8 cellular contexts compared by ENCODE assay signal in genomic region chr6:16129623-16130243, GRCh38. TPM values are rescaled to one million over a fixed set of nuclear protein-coding genes. Genes with fewer than 3 reads are reported as not detected.
DNase-seq lines count a peak whose midpoint lies in the region; ATAC-seq and TF ChIP-seq lines count a peak whose summit lies in the region.

No MANE protein-coding gene starts in this region.

- no peaks in the 10 kb centered on the region for H3K36me3 ChIP-seq in upper lobe of right lung

- H3K4me3 ChIP-seq in epithelial cell of proximal tubule (ENCODE audit: low read depth, low read length) (peak overlapping the region; percentile 89), upper lobe of right lung (peak overlapping the region; percentile 94)

- H3K4me1 ChIP-seq in upper lobe of right lung = peaks cover 37% of the 10 kb centered on the region

- DNase-seq in NCI-H345 (lab: John Stamatoyannopoulos, UW) (peak; percentile 13), NCI-H345 treated with DMSO at 0.1 percent for 48 hours (lab: John Stamatoyannopoulos, UW; ENCODE audit: unreplicated experiment) (no peak), LHCN-M2 (ENCODE audit: low read depth) (peak; percentile 17), epithelial cell of proximal tubule (ENCODE audit: low read depth) (no peak), naive B cell (peak; percentile 46), upper lobe of right lung (peak; percentile 79)
- DNase-seq in activated CD4-positive, alpha-beta T cell treated with anti-CD3 and anti-CD28 coated beads, Interleukin-2, amount 10 ng/mL, durations not matched to agents 7 days and 5 days = peak; percentile 42

- H3K27ac Mint-ChIP-seq in activated CD4-positive, alpha-beta T cell treated with anti-CD3 and anti-CD28 coated beads, Interleukin-2, amount 10 ng/mL, durations not matched to agents 7 days and 5 days = peak overlapping the region; percentile 94
- peak overlapping the region; percentile 80 to 98 (median 94) for H3K27ac Mint-ChIP-seq in naive B cell

- no peaks in the 10 kb centered on the region for H3K9me3 ChIP-seq in upper lobe of right lung

- H3K27me3 ChIP-seq in upper lobe of right lung = no peaks in the 10 kb centered on the region

- no peaks in the 10 kb centered on the region for H3K9me3 Mint-ChIP-seq in activated CD4-positive, alpha-beta T cell treated with anti-CD3 and anti-CD28 coated beads, Interleukin-2, amount 10 ng/mL, durations not matched to agents 7 days and 5 days
- H3K9me3 Mint-ChIP-seq in naive B cell = no peaks in the 10 kb centered on the region

- CTCF ChIA-PET in activated CD4-positive, alpha-beta T cell treated with anti-CD3 and anti-CD28 coated beads, Interleukin-2, amount 10 ng/mL, durations not matched to agents 7 days and 5 days (lab: Charles Lee) = interaction anchor here (1.4 to 3.2 kb wide), 2 partner anchors 50 to 53 kb away, joined by 5 to 14 read pairs; no protein-coding TSS in a partner anchor

- peaks cover 31% of the 10 kb centered on the region for H3K36me3 Mint-ChIP-seq in activated CD4-positive, alpha-beta T cell treated with anti-CD3 and anti-CD28 coated beads, Interleukin-2, amount 10 ng/mL, durations not matched to agents 7 days and 5 days (ENCODE audit: low read depth)
- H3K36me3 Mint-ChIP-seq in naive B cell = peaks cover 9 to 11% of the 10 kb centered on the region in 2 donors

- peak overlapping the region; percentile 95 for H3K27ac ChIP-seq in upper lobe of right lung

- TF ChIP-seq CTCF in epithelial cell of proximal tubule (conservative IDR thresholded peaks at IDR 0.05; ENCODE audit: low read depth, low read length) (no peak), upper lobe of right lung (IDR thresholded peaks at IDR 0.05) (no peak)

- peaks cover 47% of the 10 kb centered on the region for H3K4me1 Mint-ChIP-seq in activated CD4-positive, alpha-beta T cell treated with anti-CD3 and anti-CD28 coated beads, Interleukin-2, amount 10 ng/mL, durations not matched to agents 7 days and 5 days
- H3K4me1 Mint-ChIP-seq in naive B cell = peaks cover 27 to 57% (median 46%) of the 10 kb centered on the region in 3 donors

- POLR2A ChIA-PET in activated CD4-positive, alpha-beta T cell treated with anti-CD3 and anti-CD28 coated beads, Interleukin-2, amount 10 ng/mL, durations not matched to agents 7 days and 5 days (lab: Charles Lee) = no interaction called here

- peak overlapping the region; percentile 97 for H3K4me3 Mint-ChIP-seq in activated CD4-positive, alpha-beta T cell treated with anti-CD3 and anti-CD28 coated beads, Interleukin-2, amount 10 ng/mL, durations not matched to agents 7 days and 5 days
- H3K4me3 Mint-ChIP-seq in naive B cell = peak overlapping the region; percentile 91 to 98 (median 97)

- H3K27me3 Mint-ChIP-seq in activated CD4-positive, alpha-beta T cell treated with anti-CD3 and anti-CD28 coated beads, Interleukin-2, amount 10 ng/mL, durations not matched to agents 7 days and 5 days = peaks cover 5% of the 10 kb centered on the region
- no peaks in the 10 kb centered on the region for H3K27me3 Mint-ChIP-seq in naive B cell

- intact Hi-C loops in upper lobe of right lung (cut with DNase I) = no loop called here

- ATAC-seq in naive B cell (ENCODE audit: low read depth in 2 of 2) (peak; percentile 0 to 3), upper lobe of right lung (peak; percentile 10), HG03565 (IDR thresholded peaks at IDR 0.05; ENCODE audit: unreplicated experiment) (no peak)

RNA-seq across cellular contexts. Expression of gene MYLIP, which starts 0.8 kb away (rescaled TPM):
- 6.5 and 9.1 TPM in 2 replicates for total RNA-seq in LHCN-M2 (2014; rRNA removed)
- 0.89 TPM for polyA plus RNA-seq in LHCN-M2 (2012)
- 10 to 100 TPM; 16.9 to 18.1 TPM for total RNA-seq in activated CD4-positive, alpha-beta T cell treated with anti-CD3 and anti-CD28 coated beads, Interleukin-2, amount 10 ng/mL, durations not matched to agents 7 days and 5 days
- total RNA-seq in epithelial cell of proximal tubule = 2.2 and 5.7 TPM in 2 replicates
- polyA plus RNA-seq in naive B cell (ENCODE audit: low read depth in 6 of 6) = 100 to 1,000 TPM in 5 of 6 donors, 10 to 100 TPM in 1; 90.6 to 241 (median 177) TPM
- 39.5 TPM for total RNA-seq in upper lobe of right lung

Comparison
In these comparisons a context has a peak if more than half of its experiments do, and no peak if none do; other contexts are left out.
1. DNase-seq: peak in NCI-H345 (single experiment), LHCN-M2 (single experiment), activated CD4-positive, alpha-beta T cell treated with anti-CD3 and anti-CD28 coated beads, Interleukin-2, amount 10 ng/mL, durations not matched to agents 7 days and 5 days (single experiment), naive B cell (single experiment) and upper lobe of right lung (single experiment); none in NCI-H345 treated with DMSO at 0.1 percent for 48 hours (single experiment) and epithelial cell of proximal tubule (single experiment).